8 cellular contexts compared by ENCODE assay signal in the genomic region with DNA sequence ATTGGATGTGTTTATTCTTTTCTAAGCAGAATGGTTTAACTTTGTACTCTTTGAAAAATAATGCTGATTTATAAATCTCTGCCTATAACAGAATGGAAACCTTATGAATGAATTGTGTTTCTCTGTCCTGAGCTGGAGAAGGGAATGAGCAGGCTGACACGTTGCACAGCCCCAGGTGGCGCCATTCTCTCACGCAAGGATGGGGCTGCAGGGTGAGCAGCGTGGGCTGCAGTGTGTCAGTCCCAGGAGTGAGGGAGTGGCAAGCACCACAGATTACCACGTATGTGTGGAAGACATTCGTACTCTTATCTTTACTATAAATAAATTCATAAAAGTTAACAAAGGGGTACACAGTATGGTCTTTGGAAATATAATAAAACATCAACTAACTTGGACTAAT. TPM values are rescaled to one million over a fixed set of nuclear protein-coding genes. Genes with fewer than 3 reads are reported as not detected.
DNase-seq lines count a peak whose midpoint lies in the region; ATAC-seq and TF ChIP-seq lines count a peak whose summit lies in the region.

No MANE protein-coding gene starts in this region.

- no peaks in the 10 kb centered on the region for H3K27me3 ChIP-seq in CD8-positive, alpha-beta memory T cell (ENCODE audit: insufficient read depth, low read length, poor library complexity, severe bottlenecking)
- no peaks in the 10 kb centered on the region for H3K27me3 ChIP-seq in liver (ENCODE audit: control insufficient read depth in 4 of 4, insufficient read depth in 4 of 4, low read length in 3 of 4)
- no peaks in the 10 kb centered on the region for H3K27me3 ChIP-seq in thyroid gland

- ATAC-seq in GM21515 (IDR thresholded peaks at IDR 0.05; ENCODE audit: unreplicated experiment), result peak; percentile 73
- no peak for ATAC-seq in GM18517 (IDR thresholded peaks at IDR 0.05; ENCODE audit: unreplicated experiment)
- ATAC-seq in GM19328 (IDR thresholded peaks at IDR 0.05; ENCODE audit: unreplicated experiment), result no peak

- H3K4me3 Mint-ChIP-seq in CD8-positive, alpha-beta memory T cell, result no peak overlapping the region

- no peaks in the 10 kb centered on the region for H3K27me3 Mint-ChIP-seq in CD8-positive, alpha-beta memory T cell

- no peak overlapping the region for H3K9ac ChIP-seq in liver (ENCODE audit: low read depth in 1 of 2, low read length in 2 of 2)

- peak; percentile 68 for TF ChIP-seq CTCF in cardiac fibroblast (IDR thresholded peaks at IDR 0.05; ENCODE audit: low read depth, low read length)
- peak; percentile 21 for TF ChIP-seq CTCF in liver (IDR thresholded peaks at IDR 0.05; ENCODE audit: low read depth, low read length, missing input control)
- peak in 4 of 6 experiments; percentile 37 to 45 (median 42) for TF ChIP-seq CTCF in thyroid gland (IDR thresholded peaks at IDR 0.05)

- H3K27ac ChIP-seq in CD8-positive, alpha-beta memory T cell (ENCODE audit: low read depth, low read length), result no peak overlapping the region
- no peak overlapping the region for H3K27ac ChIP-seq in liver (ENCODE audit: low read depth in 1 of 2, low read length in 2 of 2)
- no peak overlapping the region for H3K27ac ChIP-seq in thyroid gland

- TF ChIP-seq RAD21 in liver (IDR thresholded peaks at IDR 0.05), result peak; percentile 69 to 77

- peaks cover 5 to 65% (median 24%) of the 10 kb centered on the region in 3 donors for H3K36me3 Mint-ChIP-seq in CD8-positive, alpha-beta memory T cell

- POLR2A ChIA-PET in CD8-positive, alpha-beta memory T cell (lab: Charles Lee), result no interaction called here

- H3K4me3 ChIP-seq in CD8-positive, alpha-beta memory T cell (ENCODE audit: low read length), result no peak overlapping the region
- H3K4me3 ChIP-seq in cardiac fibroblast (replicated peaks in 1 of 2; ENCODE audit: low read depth in 2 of 2, low read length in 2 of 2) (no peak overlapping the region), liver (ENCODE audit: low read depth in 1 of 3, low read length in 3 of 3) (no peak overlapping the region), thyroid gland (replicated peaks in 1 of 3) (no peak overlapping the region)

- H3K27ac Mint-ChIP-seq in CD8-positive, alpha-beta memory T cell, result no peak overlapping the region

- peaks cover 0 to 7% (median 0%) of the 10 kb centered on the region in 3 donors for H3K4me1 Mint-ChIP-seq in CD8-positive, alpha-beta memory T cell

- no peaks in the 10 kb centered on the region for H3K9me3 ChIP-seq in CD8-positive, alpha-beta memory T cell (ENCODE audit: low read length)
- H3K9me3 ChIP-seq in liver (ENCODE audit: control insufficient read depth in 4 of 4, low read length in 3 of 4) (no peaks in the 10 kb centered on the region), thyroid gland (no peaks in the 10 kb centered on the region)

- 73% methylated on average over 6 of the region's 6 CpGs for WGBS in liver
- WGBS in thyroid gland, 2 donors, result 58 to 61% methylated on average over 6 of the region's 6 CpGs

- peak in 3 of 5 donors; percentile 21 to 48 (median 24) for DNase-seq in CD8-positive, alpha-beta memory T cell
- DNase-seq in NCI-H526 (lab: John Stamatoyannopoulos, UW), result peak; percentile 74 to 95
- DNase-seq in cardiac fibroblast (ENCODE audit: low read depth in 2 of 2), result peak; percentile 75 to 77
- DNase-seq in thyroid gland, result peak; percentile 42 to 52

- CTCF ChIA-PET in CD8-positive, alpha-beta memory T cell (lab: Charles Lee), result interaction anchor here (1.0 to 1.2 kb wide), 2 partner anchors 16 to 764 kb away, joined by 4 read pairs; no protein-coding TSS in a partner anchor

- no peak for TF ChIP-seq POLR2A in thyroid gland (IDR thresholded peaks at IDR 0.05)

- H3K36me3 ChIP-seq in CD8-positive, alpha-beta memory T cell (ENCODE audit: insufficient read depth, low read length), result peaks cover 7% of the 10 kb centered on the region
- peaks cover 1 to 16% (median 14%) of the 10 kb centered on the region in 4 donors for H3K36me3 ChIP-seq in liver (ENCODE audit: control insufficient read depth in 4 of 4, insufficient read depth in 3 of 4, low read depth in 1 of 4, low read length in 3 of 4)
- H3K36me3 ChIP-seq in thyroid gland, result peaks cover 3 to 7% of the 10 kb centered on the region in 2 donors

- no peaks in the 10 kb centered on the region for H3K4me1 ChIP-seq in CD8-positive, alpha-beta memory T cell (ENCODE audit: insufficient read depth, low read length)
- no peaks in the 10 kb centered on the region for H3K4me1 ChIP-seq in liver (ENCODE audit: control insufficient read depth in 4 of 4, insufficient read depth in 4 of 4, low read length in 3 of 4)
- no peaks in the 10 kb centered on the region for H3K4me1 ChIP-seq in thyroid gland

- intact Hi-C loops in thyroid gland (cut with DNase I), result no loop called here

- H3K9me3 Mint-ChIP-seq in CD8-positive, alpha-beta memory T cell, result no peaks in the 10 kb centered on the region

TF ChIP-seq in liver, 16 proteins besides CTCF, POLR2A, EP300 and RAD21:
- TF ChIP-seq TAF1 (conservative IDR thresholded peaks at IDR 0.05) (no peak), YY1 (IDR thresholded peaks at IDR 0.05) (no peak), FOXA1 (IDR thresholded peaks at IDR 0.05) (no peak), HNF4G (IDR thresholded peaks at IDR 0.05) (no peak), RXRA (IDR thresholded peaks at IDR 0.05) (no peak), FOXA2 (IDR thresholded peaks at IDR 0.05) (no peak), JUND (IDR thresholded peaks at IDR 0.05) (no peak), SP1 (IDR thresholded peaks at IDR 0.05) (no peak)
- TF ChIP-seq, protein P1, sequence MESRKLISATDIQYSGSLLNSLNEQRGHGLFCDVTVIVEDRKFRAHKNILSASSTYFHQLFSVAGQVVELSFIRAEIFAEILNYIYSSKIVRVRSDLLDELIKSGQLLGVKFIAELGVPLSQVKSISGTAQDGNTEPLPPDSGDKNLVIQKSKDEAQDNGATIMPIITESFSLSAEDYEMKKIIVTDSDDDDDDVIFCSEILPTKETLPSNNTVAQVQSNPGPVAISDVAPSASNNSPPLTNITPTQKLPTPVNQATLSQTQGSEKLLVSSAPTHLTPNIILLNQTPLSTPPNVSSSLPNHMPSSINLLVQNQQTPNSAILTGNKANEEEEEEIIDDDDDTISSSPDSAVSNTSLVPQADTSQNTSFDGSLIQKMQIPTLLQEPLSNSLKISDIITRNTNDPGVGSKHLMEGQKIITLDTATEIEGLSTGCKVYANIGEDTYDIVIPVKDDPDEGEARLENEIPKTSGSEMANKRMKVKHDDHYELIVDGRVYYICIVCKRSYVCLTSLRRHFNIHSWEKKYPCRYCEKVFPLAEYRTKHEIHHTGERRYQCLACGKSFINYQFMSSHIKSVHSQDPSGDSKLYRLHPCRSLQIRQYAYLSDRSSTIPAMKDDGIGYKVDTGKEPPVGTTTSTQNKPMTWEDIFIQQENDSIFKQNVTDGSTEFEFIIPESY (IDR thresholded peaks at IDR 0.05), result no peak
- TF ChIP-seq, protein P2, sequence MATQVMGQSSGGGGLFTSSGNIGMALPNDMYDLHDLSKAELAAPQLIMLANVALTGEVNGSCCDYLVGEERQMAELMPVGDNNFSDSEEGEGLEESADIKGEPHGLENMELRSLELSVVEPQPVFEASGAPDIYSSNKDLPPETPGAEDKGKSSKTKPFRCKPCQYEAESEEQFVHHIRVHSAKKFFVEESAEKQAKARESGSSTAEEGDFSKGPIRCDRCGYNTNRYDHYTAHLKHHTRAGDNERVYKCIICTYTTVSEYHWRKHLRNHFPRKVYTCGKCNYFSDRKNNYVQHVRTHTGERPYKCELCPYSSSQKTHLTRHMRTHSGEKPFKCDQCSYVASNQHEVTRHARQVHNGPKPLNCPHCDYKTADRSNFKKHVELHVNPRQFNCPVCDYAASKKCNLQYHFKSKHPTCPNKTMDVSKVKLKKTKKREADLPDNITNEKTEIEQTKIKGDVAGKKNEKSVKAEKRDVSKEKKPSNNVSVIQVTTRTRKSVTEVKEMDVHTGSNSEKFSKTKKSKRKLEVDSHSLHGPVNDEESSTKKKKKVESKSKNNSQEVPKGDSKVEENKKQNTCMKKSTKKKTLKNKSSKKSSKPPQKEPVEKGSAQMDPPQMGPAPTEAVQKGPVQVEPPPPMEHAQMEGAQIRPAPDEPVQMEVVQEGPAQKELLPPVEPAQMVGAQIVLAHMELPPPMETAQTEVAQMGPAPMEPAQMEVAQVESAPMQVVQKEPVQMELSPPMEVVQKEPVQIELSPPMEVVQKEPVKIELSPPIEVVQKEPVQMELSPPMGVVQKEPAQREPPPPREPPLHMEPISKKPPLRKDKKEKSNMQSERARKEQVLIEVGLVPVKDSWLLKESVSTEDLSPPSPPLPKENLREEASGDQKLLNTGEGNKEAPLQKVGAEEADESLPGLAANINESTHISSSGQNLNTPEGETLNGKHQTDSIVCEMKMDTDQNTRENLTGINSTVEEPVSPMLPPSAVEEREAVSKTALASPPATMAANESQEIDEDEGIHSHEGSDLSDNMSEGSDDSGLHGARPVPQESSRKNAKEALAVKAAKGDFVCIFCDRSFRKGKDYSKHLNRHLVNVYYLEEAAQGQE (IDR thresholded peaks at IDR 0.05), result no peak

RNA-seq across cellular contexts. Expression of a gene that starts 33.4 kb away (rescaled TPM):
- total RNA-seq in CD8-positive, alpha-beta memory T cell, result 10 to 100 TPM; 13.8 to 14.4 TPM
- polyA plus RNA-seq in CD8-positive, alpha-beta memory T cell, result 19.0 TPM
- total RNA-seq in liver (10 to 100 TPM in 1 of 2 donors, 1 to 10 TPM in 1; 6.8 to 17.8 TPM), thyroid gland (10 to 100 TPM; 28.9 to 58.5 (median 39.6) TPM)
- 10 to 100 TPM; 16.3 to 28.8 TPM for polyA plus RNA-seq in liver

Comparison
In these comparisons a context has a peak if more than half of its experiments do, and no peak if none do; other contexts are left out.
1. DNase-seq: peak in every context shown above with its lines; median percentile 84 in NCI-H526; 76 in cardiac fibroblast; 47 in thyroid gland; 24 in CD8-positive, alpha-beta memory T cell.